Comparison of ENCODE assay signal across 8 cellular contexts in genomic region chr6:158040804-158041347, GRCh38. TPM values are rescaled to one million over a fixed set of nuclear protein-coding genes. Genes with fewer than 3 reads are reported as not detected.
A peak's percentile ranks its signal among the peaks of the same experiment; 100 is the strongest.
DNase-seq lines count a peak whose midpoint lies in the region; ATAC-seq, FAIRE-seq and TF ChIP-seq lines count a peak whose summit lies in the region.

No MANE protein-coding gene starts in this region.

- dilution Hi-C loops in endothelial cell of umbilical vein (cut with MboI; ENCODE audit: extremely low pct_ligation_motif_present, low sequenced_read_pairs): no loop called here

- H4K20me1 ChIP-seq in endothelial cell of umbilical vein (replicated peaks; ENCODE audit: control insufficient read depth, extremely low read depth, insufficient read depth, low read length): no peaks in the 10 kb centered on the region

- H3K27me3 ChIP-seq in endothelial cell of umbilical vein (ENCODE audit: control insufficient read depth in 2 of 2, insufficient read depth in 2 of 2, low read length in 2 of 2): no peaks in the 10 kb centered on the region
- no peaks in the 10 kb centered on the region for H3K27me3 ChIP-seq in ovary

- peak overlapping the region; percentile 81 for H3K27ac ChIP-seq in RWPE1
- peak overlapping the region; percentile 99 for H3K27ac ChIP-seq in endothelial cell of umbilical vein (ENCODE audit: insufficient read depth, low read depth, low read length)
- H3K27ac ChIP-seq in ovary: peak overlapping the region; percentile 27 to 31

- H2AFZ ChIP-seq in endothelial cell of umbilical vein (ENCODE audit: low read depth, low read length): no peak overlapping the region

- TF ChIP-seq CTCF in CD14-positive monocyte (IDR thresholded peaks at IDR 0.05): no peak
- no peak for TF ChIP-seq CTCF in RWPE1 (conservative IDR thresholded peaks at IDR 0.05; ENCODE audit: low read depth)
- TF ChIP-seq CTCF in endothelial cell of umbilical vein (IDR thresholded peaks at IDR 0.05; ENCODE audit: extremely low read depth in 1 of 2, insufficient read depth in 1 of 2, low read depth in 1 of 2, low read length in 2 of 2): no peak
- no peak for TF ChIP-seq CTCF in ovary (IDR thresholded peaks at IDR 0.05)

- peak overlapping the region in 5 of 7 donors; percentile 45 to 87 (median 63) for H3K27ac Mint-ChIP-seq in CD14-positive monocyte
- no peak overlapping the region for H3K27ac Mint-ChIP-seq in activated naive CD4-positive, alpha-beta T cell treated with anti-CD3 and anti-CD28 coated beads, Interleukin-2, amount 10 ng/mL, durations not matched to agents 7 days and 5 days

- WGBS in ovary, 3 donors: 20 to 29% (median 26%) methylated on average over 12 of the region's 12 CpGs

- H3K4me3 Mint-ChIP-seq in CD14-positive monocyte: no peak overlapping the region
- H3K4me3 Mint-ChIP-seq in activated naive CD4-positive, alpha-beta T cell treated with anti-CD3 and anti-CD28 coated beads, Interleukin-2, amount 10 ng/mL, durations not matched to agents 7 days and 5 days: no peak overlapping the region

- peaks cover 14 to 16% of the 10 kb centered on the region in 2 experiments for H3K36me3 ChIP-seq in endothelial cell of umbilical vein (ENCODE audit: control insufficient read depth in 2 of 2, extremely low read depth in 1 of 2, insufficient read depth in 2 of 2, low read length in 2 of 2)
- H3K36me3 ChIP-seq in ovary: no peaks in the 10 kb centered on the region

- no peaks in the 10 kb centered on the region for H3K9me3 ChIP-seq in endothelial cell of umbilical vein (replicated peaks; ENCODE audit: control insufficient read depth, insufficient read depth, low read length)
- no peaks in the 10 kb centered on the region for H3K9me3 ChIP-seq in ovary

- H3K4me1 ChIP-seq in endothelial cell of umbilical vein (ENCODE audit: control insufficient read depth, extremely low read depth, insufficient read depth, low read length) (peaks cover 38% of the 10 kb centered on the region), ovary (ENCODE audit: insufficient read depth) (peaks cover 22% of the 10 kb centered on the region)

- intact Hi-C loops in CD14-positive monocyte (cut with micrococcal nuclease): loop anchor here in 1 of 2 donors (5.0 kb wide), 1 partner anchor 36 kb away; no protein-coding TSS in a partner anchor
- intact Hi-C loops in endothelial cell of umbilical vein (cut with micrococcal nuclease): loop anchor here (1.0 kb wide), 7 partner anchors 10 to 60 kb away; partner anchors contain the start of gene SYNJ2
- intact Hi-C loops in ovary (cut with DNase I): no loop called here

- peak overlapping the region; percentile 90 for H3K9ac ChIP-seq in endothelial cell of umbilical vein (replicated peaks; ENCODE audit: extremely low read depth, insufficient read depth, low read length)

- H3K4me1 Mint-ChIP-seq in CD14-positive monocyte: peaks cover 16% of the 10 kb centered on the region
- H3K4me1 Mint-ChIP-seq in activated naive CD4-positive, alpha-beta T cell treated with anti-CD3 and anti-CD28 coated beads, Interleukin-2, amount 10 ng/mL, durations not matched to agents 7 days and 5 days: peaks cover 33% of the 10 kb centered on the region

- no peak for DNase-seq in CD14-positive monocyte (ENCODE audit: low spot score)
- DNase-seq in RWPE1 (ENCODE audit: low spot score): no peak
- DNase-seq in endothelial cell of umbilical vein (ENCODE audit: low read depth, low spot score): no peak
- DNase-seq in ovary: peak in 1 of 5 donors; percentile 60
- DNase-seq in mesenteric fat pad (ENCODE audit: low spot score): no peak
- no peak for DNase-seq in activated naive CD4-positive, alpha-beta T cell treated with anti-CD3 and anti-CD28 coated beads, Interleukin-2, amount 10 ng/mL, durations not matched to agents 7 days and 5 days
- DNase-seq in NCI-H2171 (lab: John Stamatoyannopoulos, UW): no peak

- CTCF ChIA-PET in RWPE1 (lab: Yijun Ruan, JAX) (interaction anchor here (1.0 kb wide), 1 partner anchor 9 kb away, joined by 3 read pairs; no protein-coding TSS in a partner anchor), endothelial cell of umbilical vein (lab: Charles Lee) (interaction anchor here (0.7 to 6.2 kb wide), 13 partner anchors 10 to 59 kb away, joined by 3 to 45 read pairs (median 6); partner anchors contain the start of gene SYNJ2)
- CTCF ChIA-PET in activated naive CD4-positive, alpha-beta T cell treated with anti-CD3 and anti-CD28 coated beads, Interleukin-2, amount 10 ng/mL, durations not matched to agents 7 days and 5 days (lab: Charles Lee): interaction anchor here (0.8 to 2.0 kb wide), 3 partner anchors 14 to 58 kb away, joined by 3 to 7 read pairs (median 5); no protein-coding TSS in a partner anchor

- POLR2A ChIA-PET in RWPE1 (lab: Yijun Ruan, JAX; ENCODE audit: low non-redundant PET) (no interaction called here), endothelial cell of umbilical vein (lab: Charles Lee) (interaction anchor here (0.9 to 1.6 kb wide), 5 partner anchors 14 to 38 kb away, joined by 3 to 10 read pairs (median 5); no protein-coding TSS in a partner anchor)

- TF ChIP-seq POLR2A in endothelial cell of umbilical vein (IDR thresholded peaks at IDR 0.05; ENCODE audit: low read depth, low read length): peak; percentile 19
- no peak for TF ChIP-seq POLR2A in ovary (IDR thresholded peaks at IDR 0.05)

- FAIRE-seq in endothelial cell of umbilical vein (lab: Jason Lieb, UNC): no peak

- no peaks in the 10 kb centered on the region for H3K9me1 ChIP-seq in endothelial cell of umbilical vein (replicated peaks; ENCODE audit: control insufficient read depth, extremely low read depth, insufficient read depth, low read length)

- no peak for TF ChIP-seq EP300 in ovary (IDR thresholded peaks at IDR 0.05)

- H3K79me2 ChIP-seq in endothelial cell of umbilical vein (ENCODE audit: control insufficient read depth, insufficient read depth, low read length): peaks cover 19% of the 10 kb centered on the region

- TSS peak; percentile 86 for BruUV-seq in endothelial cell of umbilical vein (replicated peaks; lab: Mats Ljungman, UMichigan)

- peaks cover 0 to 3% (median 0%) of the 10 kb centered on the region in 7 donors for H3K9me3 Mint-ChIP-seq in CD14-positive monocyte
- no peaks in the 10 kb centered on the region for H3K9me3 Mint-ChIP-seq in activated naive CD4-positive, alpha-beta T cell treated with anti-CD3 and anti-CD28 coated beads, Interleukin-2, amount 10 ng/mL, durations not matched to agents 7 days and 5 days

- peaks cover 7 to 10% (median 9%) of the 10 kb centered on the region in 3 donors for H3K27me3 Mint-ChIP-seq in CD14-positive monocyte (ENCODE audit: low read depth in 3 of 3)
- no peaks in the 10 kb centered on the region for H3K27me3 Mint-ChIP-seq in activated naive CD4-positive, alpha-beta T cell treated with anti-CD3 and anti-CD28 coated beads, Interleukin-2, amount 10 ng/mL, durations not matched to agents 7 days and 5 days

- H3K4me3 ChIP-seq in endothelial cell of umbilical vein (replicated peaks in 1 of 3; ENCODE audit: insufficient read depth in 1 of 3, low read depth in 1 of 3, low read length in 3 of 3): no peak overlapping the region
- H3K4me3 ChIP-seq in ovary: no peak overlapping the region

- no peak for ATAC-seq in HG02970 (IDR thresholded peaks at IDR 0.05; ENCODE audit: low FRiP score, unreplicated experiment)

- peaks cover 4 to 9% of the 10 kb centered on the region in 2 donors for H3K36me3 Mint-ChIP-seq in CD14-positive monocyte
- H3K36me3 Mint-ChIP-seq in activated naive CD4-positive, alpha-beta T cell treated with anti-CD3 and anti-CD28 coated beads, Interleukin-2, amount 10 ng/mL, durations not matched to agents 7 days and 5 days: peaks cover 33% of the 10 kb centered on the region

- peak overlapping the region; percentile 35 for H3K4me2 ChIP-seq in endothelial cell of umbilical vein (ENCODE audit: insufficient read depth, low read length)

TF ChIP-seq in endothelial cell of umbilical vein, 7 proteins besides CTCF, POLR2A, EP300 and RAD21:
- no peak for TF ChIP-seq MAX (IDR thresholded peaks at IDR 0.05; ENCODE audit: insufficient read depth, insufficient read length)
- TF ChIP-seq JUN (IDR thresholded peaks at IDR 0.05; ENCODE audit: borderline replicate concordance, insufficient read depth, insufficient read length, low read depth): peak; percentile 11
- TF ChIP-seq EZH2 (IDR thresholded peaks at IDR 0.05; ENCODE audit: borderline replicate concordance, low read depth, low read length, severe bottlenecking): no peak
- TF ChIP-seq MYC (IDR thresholded peaks at IDR 0.05; ENCODE audit: low read depth, low read length): no peak
- TF ChIP-seq FOS (IDR thresholded peaks at IDR 0.05; ENCODE audit: borderline replicate concordance, insufficient read depth, low read length): no peak

RNA-seq across cellular contexts. Expression of gene SYNJ2, which starts 59.2 kb away (rescaled TPM):
- polyA plus RNA-seq in CD14-positive monocyte (1 to 10 TPM in 1 of 2 donors, under 1 TPM in 1; 0.82 to 1.6 TPM), endothelial cell of umbilical vein (32.4 and 35.1 TPM in 2 replicates), ovary (1 to 10 TPM; 3.6 to 7.5 TPM)
- total RNA-seq in endothelial cell of umbilical vein (71.8 and 78.2 TPM in 2 replicates), ovary (10 to 100 TPM in 4 of 7 donors, 1 to 10 TPM in 3; 4.5 to 18.7 (median 10.0) TPM), mesenteric fat pad (7.5 TPM)
- polyA plus RNA-seq in endothelial cell of umbilical vein (2011; cell fraction: cytosol; rRNA removed): 42.1 and 44.6 TPM in 2 replicates
- 85.0 and 90.0 TPM in 2 replicates for polyA plus RNA-seq in endothelial cell of umbilical vein (2011; cell fraction: nucleus; rRNA removed)
- 28.3 and 54.5 TPM in 2 replicates for polyA plus RNA-seq in endothelial cell of umbilical vein (2012)
- 76.8 and 82.3 TPM in 2 replicates for polyA minus RNA-seq in endothelial cell of umbilical vein
- polyA minus RNA-seq in endothelial cell of umbilical vein (2011; cell fraction: cytosol; rRNA and poly(A)+ RNA removed): 12.2 TPM
- polyA minus RNA-seq in endothelial cell of umbilical vein (2011; cell fraction: nucleus; rRNA and poly(A)+ RNA removed): 77.9 and 82.2 TPM in 2 replicates

Comparison
In these comparisons a context has a peak if more than half of its experiments do, and no peak if none do; other contexts are left out.
1. H3K27ac ChIP-seq: peak in every context shown above with its lines; median percentile 99 in endothelial cell of umbilical vein; 81 in RWPE1; 29 in ovary.